In the genomic region with DNA sequence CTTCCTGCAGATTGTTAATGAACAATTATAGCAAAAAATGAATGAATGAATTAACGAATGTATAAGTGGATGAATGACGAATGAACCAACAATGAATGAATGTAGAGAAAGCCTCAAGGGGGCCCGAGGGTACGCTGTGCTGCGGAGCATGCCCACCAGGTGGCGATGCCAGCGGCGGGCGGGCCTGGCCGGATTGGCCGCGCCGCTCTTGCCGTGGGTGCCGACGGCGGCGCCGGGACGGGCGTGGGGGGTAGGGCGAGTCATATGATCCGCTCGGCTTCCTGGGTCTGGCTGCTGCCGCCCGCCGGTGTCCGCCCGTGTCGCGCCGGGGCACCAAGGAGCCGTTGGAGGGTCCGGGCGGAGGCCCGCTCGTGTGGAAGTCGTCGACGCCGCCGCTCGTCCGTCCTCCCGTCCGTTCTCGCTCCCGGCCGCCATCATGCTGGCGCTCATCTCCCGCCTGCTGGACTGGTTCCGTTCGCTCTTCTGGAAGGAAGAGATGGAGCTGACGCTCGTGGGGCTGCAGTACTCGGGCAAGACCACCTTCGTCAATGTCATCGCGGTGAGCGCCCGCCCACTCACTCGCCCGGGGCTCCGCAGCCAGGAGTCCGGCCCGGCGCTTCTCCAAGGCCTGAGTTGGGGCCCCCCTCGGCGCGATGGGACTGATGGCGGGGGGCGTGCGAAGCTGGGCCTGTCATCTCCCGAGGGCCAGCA, we compare ENCODE assay signal across 1 cellular context.
TF ChIP-seq lines count a peak whose summit lies in the region.

Gene ARL8B, plus strand, starts transcription at position 263 of the 711 bp plus-strand sequence. Its CDS starts 174 bp downstream, at position 437.

TF ChIP-seq in WTC11, 78 proteins besides CTCF, POLR2A, EP300 and RAD21 (continued from another document and continues in another):
- TF ChIP-seq, protein P1, sequence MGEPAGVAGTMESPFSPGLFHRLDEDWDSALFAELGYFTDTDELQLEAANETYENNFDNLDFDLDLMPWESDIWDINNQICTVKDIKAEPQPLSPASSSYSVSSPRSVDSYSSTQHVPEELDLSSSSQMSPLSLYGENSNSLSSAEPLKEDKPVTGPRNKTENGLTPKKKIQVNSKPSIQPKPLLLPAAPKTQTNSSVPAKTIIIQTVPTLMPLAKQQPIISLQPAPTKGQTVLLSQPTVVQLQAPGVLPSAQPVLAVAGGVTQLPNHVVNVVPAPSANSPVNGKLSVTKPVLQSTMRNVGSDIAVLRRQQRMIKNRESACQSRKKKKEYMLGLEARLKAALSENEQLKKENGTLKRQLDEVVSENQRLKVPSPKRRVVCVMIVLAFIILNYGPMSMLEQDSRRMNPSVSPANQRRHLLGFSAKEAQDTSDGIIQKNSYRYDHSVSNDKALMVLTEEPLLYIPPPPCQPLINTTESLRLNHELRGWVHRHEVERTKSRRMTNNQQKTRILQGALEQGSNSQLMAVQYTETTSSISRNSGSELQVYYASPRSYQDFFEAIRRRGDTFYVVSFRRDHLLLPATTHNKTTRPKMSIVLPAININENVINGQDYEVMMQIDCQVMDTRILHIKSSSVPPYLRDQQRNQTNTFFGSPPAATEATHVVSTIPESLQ (CRISPR knock-in tag; IDR thresholded peaks at IDR 0.05): no peak
- TF ChIP-seq, protein P2, sequence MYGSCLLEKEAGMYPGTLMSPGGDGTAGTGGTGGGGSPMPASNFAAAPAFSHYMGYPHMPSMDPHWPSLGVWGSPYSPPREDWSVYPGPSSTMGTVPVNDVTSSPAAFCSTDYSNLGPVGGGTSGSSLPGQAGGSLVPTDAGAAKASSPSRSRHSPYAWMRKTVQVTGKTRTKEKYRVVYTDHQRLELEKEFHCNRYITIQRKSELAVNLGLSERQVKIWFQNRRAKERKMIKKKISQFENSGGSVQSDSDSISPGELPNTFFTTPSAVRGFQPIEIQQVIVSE (CRISPR knock-in tag; IDR thresholded peaks at IDR 0.05; ENCODE audit: borderline replicate concordance): no peak
- TF ChIP-seq ZNF416 (CRISPR knock-in tag; IDR thresholded peaks at IDR 0.05) (peak; percentile 77; the same call in 1 of the 2 replicates), JUN (CRISPR knock-in tag; IDR thresholded peaks at IDR 0.05) (no peak; the same call in 1 of the 2 replicates), IRF2 (CRISPR knock-in tag; IDR thresholded peaks at IDR 0.05; ENCODE audit: borderline replicate concordance, low read depth) (no peak), ZNF138 (CRISPR knock-in tag; conservative IDR thresholded peaks at IDR 0.05) (no peak), FOXJ3 (CRISPR knock-in tag; IDR thresholded peaks at IDR 0.05; ENCODE audit: borderline replicate concordance) (no peak), ZNF532 (CRISPR knock-in tag; IDR thresholded peaks at IDR 0.05; ENCODE audit: borderline replicate concordance) (no peak), ELF4 (CRISPR knock-in tag; IDR thresholded peaks at IDR 0.05; ENCODE audit: low read depth) (no peak), ZNF671 (CRISPR knock-in tag; IDR thresholded peaks at IDR 0.05) (no peak), MXD4 (CRISPR knock-in tag; IDR thresholded peaks at IDR 0.05; ENCODE audit: borderline replicate concordance) (no peak), NR2C2 (CRISPR knock-in tag; IDR thresholded peaks at IDR 0.05) (no peak), JAZF1 (CRISPR knock-in tag; IDR thresholded peaks at IDR 0.05) (no peak), CBFB (CRISPR knock-in tag; IDR thresholded peaks at IDR 0.05; ENCODE audit: low read depth) (no peak), USF2 (CRISPR knock-in tag; IDR thresholded peaks at IDR 0.05) (peak; percentile 97), NR3C1 (CRISPR knock-in tag; conservative IDR thresholded peaks at IDR 0.05; ENCODE audit: low read depth) (no peak), E2F4 (CRISPR knock-in tag; IDR thresholded peaks at IDR 0.05; ENCODE audit: borderline replicate concordance, low read depth) (no peak), ZBTB21 (CRISPR knock-in tag; IDR thresholded peaks at IDR 0.05; ENCODE audit: borderline replicate concordance) (no peak), ZNF219 (CRISPR knock-in tag; IDR thresholded peaks at IDR 0.05; ENCODE audit: borderline replicate concordance) (0 out of 2 replicates have a peak, but pooled peaks have one; percentile 61), TCF7 (CRISPR knock-in tag; IDR thresholded peaks at IDR 0.05; ENCODE audit: low read depth) (no peak), RELA (CRISPR knock-in tag; IDR thresholded peaks at IDR 0.05; ENCODE audit: borderline replicate concordance) (peak; percentile 37; the same call in 1 of the 2 replicates), ATF2 (CRISPR knock-in tag; IDR thresholded peaks at IDR 0.05; ENCODE audit: borderline replicate concordance, low read depth) (no peak), OVOL2 (CRISPR knock-in tag; IDR thresholded peaks at IDR 0.05; ENCODE audit: borderline replicate concordance) (no peak), TEAD4 (CRISPR knock-in tag; IDR thresholded peaks at IDR 0.05) (no peak), MYBL2 (CRISPR knock-in tag; IDR thresholded peaks at IDR 0.05) (peak; percentile 79; the same call in 1 of the 2 replicates), HMGXB4 (CRISPR knock-in tag; IDR thresholded peaks at IDR 0.05) (peak; percentile 93), SP1 (CRISPR knock-in tag; conservative IDR thresholded peaks at IDR 0.05) (peak; percentile 92), ETV6 (CRISPR knock-in tag; IDR thresholded peaks at IDR 0.05) (peak; percentile 57; the same call in 1 of the 2 replicates)
- TF ChIP-seq, protein P3, sequence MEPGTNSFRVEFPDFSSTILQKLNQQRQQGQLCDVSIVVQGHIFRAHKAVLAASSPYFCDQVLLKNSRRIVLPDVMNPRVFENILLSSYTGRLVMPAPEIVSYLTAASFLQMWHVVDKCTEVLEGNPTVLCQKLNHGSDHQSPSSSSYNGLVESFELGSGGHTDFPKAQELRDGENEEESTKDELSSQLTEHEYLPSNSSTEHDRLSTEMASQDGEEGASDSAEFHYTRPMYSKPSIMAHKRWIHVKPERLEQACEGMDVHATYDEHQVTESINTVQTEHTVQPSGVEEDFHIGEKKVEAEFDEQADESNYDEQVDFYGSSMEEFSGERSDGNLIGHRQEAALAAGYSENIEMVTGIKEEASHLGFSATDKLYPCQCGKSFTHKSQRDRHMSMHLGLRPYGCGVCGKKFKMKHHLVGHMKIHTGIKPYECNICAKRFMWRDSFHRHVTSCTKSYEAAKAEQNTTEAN (CRISPR knock-in tag; IDR thresholded peaks at IDR 0.05): peak; percentile 84
- TF ChIP-seq, protein P4, sequence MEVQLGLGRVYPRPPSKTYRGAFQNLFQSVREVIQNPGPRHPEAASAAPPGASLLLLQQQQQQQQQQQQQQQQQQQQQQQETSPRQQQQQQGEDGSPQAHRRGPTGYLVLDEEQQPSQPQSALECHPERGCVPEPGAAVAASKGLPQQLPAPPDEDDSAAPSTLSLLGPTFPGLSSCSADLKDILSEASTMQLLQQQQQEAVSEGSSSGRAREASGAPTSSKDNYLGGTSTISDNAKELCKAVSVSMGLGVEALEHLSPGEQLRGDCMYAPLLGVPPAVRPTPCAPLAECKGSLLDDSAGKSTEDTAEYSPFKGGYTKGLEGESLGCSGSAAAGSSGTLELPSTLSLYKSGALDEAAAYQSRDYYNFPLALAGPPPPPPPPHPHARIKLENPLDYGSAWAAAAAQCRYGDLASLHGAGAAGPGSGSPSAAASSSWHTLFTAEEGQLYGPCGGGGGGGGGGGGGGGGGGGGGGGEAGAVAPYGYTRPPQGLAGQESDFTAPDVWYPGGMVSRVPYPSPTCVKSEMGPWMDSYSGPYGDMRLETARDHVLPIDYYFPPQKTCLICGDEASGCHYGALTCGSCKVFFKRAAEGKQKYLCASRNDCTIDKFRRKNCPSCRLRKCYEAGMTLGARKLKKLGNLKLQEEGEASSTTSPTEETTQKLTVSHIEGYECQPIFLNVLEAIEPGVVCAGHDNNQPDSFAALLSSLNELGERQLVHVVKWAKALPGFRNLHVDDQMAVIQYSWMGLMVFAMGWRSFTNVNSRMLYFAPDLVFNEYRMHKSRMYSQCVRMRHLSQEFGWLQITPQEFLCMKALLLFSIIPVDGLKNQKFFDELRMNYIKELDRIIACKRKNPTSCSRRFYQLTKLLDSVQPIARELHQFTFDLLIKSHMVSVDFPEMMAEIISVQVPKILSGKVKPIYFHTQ (CRISPR knock-in tag; IDR thresholded peaks at IDR 0.05): no peak
- TF ChIP-seq, protein P5, sequence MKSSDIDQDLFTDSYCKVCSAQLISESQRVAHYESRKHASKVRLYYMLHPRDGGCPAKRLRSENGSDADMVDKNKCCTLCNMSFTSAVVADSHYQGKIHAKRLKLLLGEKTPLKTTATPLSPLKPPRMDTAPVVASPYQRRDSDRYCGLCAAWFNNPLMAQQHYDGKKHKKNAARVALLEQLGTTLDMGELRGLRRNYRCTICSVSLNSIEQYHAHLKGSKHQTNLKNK (CRISPR knock-in tag; IDR thresholded peaks at IDR 0.05): no peak
- TF ChIP-seq, protein P6, sequence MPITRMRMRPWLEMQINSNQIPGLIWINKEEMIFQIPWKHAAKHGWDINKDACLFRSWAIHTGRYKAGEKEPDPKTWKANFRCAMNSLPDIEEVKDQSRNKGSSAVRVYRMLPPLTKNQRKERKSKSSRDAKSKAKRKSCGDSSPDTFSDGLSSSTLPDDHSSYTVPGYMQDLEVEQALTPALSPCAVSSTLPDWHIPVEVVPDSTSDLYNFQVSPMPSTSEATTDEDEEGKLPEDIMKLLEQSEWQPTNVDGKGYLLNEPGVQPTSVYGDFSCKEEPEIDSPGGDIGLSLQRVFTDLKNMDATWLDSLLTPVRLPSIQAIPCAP (CRISPR knock-in tag; IDR thresholded peaks at IDR 0.05): no peak
- TF ChIP-seq, protein P7, sequence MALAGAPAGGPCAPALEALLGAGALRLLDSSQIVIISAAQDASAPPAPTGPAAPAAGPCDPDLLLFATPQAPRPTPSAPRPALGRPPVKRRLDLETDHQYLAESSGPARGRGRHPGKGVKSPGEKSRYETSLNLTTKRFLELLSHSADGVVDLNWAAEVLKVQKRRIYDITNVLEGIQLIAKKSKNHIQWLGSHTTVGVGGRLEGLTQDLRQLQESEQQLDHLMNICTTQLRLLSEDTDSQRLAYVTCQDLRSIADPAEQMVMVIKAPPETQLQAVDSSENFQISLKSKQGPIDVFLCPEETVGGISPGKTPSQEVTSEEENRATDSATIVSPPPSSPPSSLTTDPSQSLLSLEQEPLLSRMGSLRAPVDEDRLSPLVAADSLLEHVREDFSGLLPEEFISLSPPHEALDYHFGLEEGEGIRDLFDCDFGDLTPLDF (CRISPR knock-in tag; IDR thresholded peaks at IDR 0.05): no peak
